In genomic region chrX:41664307-41665299, GRCh38 we compare ENCODE assay signal across 9 cellular contexts. TPM values are rescaled to one million over a fixed set of nuclear protein-coding genes. Genes with fewer than 3 reads are reported as not detected.
DNase-seq lines count a peak whose midpoint lies in the region; ATAC-seq and TF ChIP-seq lines count a peak whose summit lies in the region.
"Had no signal": no experiment of that assay in that cellular context is flagged by ENCODE, and none has a peak within 500 bp of the region (broad histone marks: within the 10 kb centered on the region; RNA-seq: fewer than 3 reads in every experiment).

No MANE protein-coding gene starts in this region.

- H3K9me3 Mint-ChIP-seq in CD14-positive monocyte: peaks cover 0 to 3% (median 0%) of the 10 kb centered on the region in 7 donors

- peaks cover 0 to 4% of the 10 kb centered on the region in 2 experiments for H3K27me3 ChIP-seq in mesenchymal stem cell (ENCODE audit: control insufficient read depth in 1 of 2, insufficient read depth in 1 of 2, low read length in 2 of 2)
- H3K27me3 ChIP-seq in trophoblast cell (ENCODE audit: insufficient read depth, low read length): no peaks in the 10 kb centered on the region
- H3K27me3 ChIP-seq: esophagus muscularis mucosa had no signal

- H3K4me2 ChIP-seq in mesenchymal stem cell (ENCODE audit: low read length, poor library complexity, severe bottlenecking) (no peak overlapping the region), trophoblast cell (ENCODE audit: low read length) (no peak overlapping the region)

- no peaks in the 10 kb centered on the region for H3K79me2 ChIP-seq in trophoblast cell (ENCODE audit: control insufficient read depth, insufficient read depth, low read length, poor library complexity)

- no peak overlapping the region for H4K8ac ChIP-seq in mesenchymal stem cell (ENCODE audit: low read length)
- no peak overlapping the region for H4K8ac ChIP-seq in trophoblast cell (ENCODE audit: low read depth, low read length)

- no peak overlapping the region for H2BK120ac ChIP-seq in mesenchymal stem cell (ENCODE audit: low read depth, low read length)
- no peak overlapping the region for H2BK120ac ChIP-seq in trophoblast cell (ENCODE audit: insufficient read depth, low read length, poor library complexity)

- H4K12ac ChIP-seq in trophoblast cell (ENCODE audit: low read depth, low read length): no peak overlapping the region

- TF ChIP-seq CTCF in CD14-positive monocyte (IDR thresholded peaks at IDR 0.05): no peak

- intact Hi-C loops in CD14-positive monocyte (cut with micrococcal nuclease): no loop called here

- WGBS in mesenchymal stem cell: no CpG with 5 or more reads among the region's 3 CpGs
- no CpG with 5 or more reads among the region's 3 CpGs for WGBS in trophoblast cell (ENCODE audit: extremely low coverage, insufficient coverage, insufficient read length)

- H3K9me3 ChIP-seq in mesenchymal stem cell (ENCODE audit: control insufficient read depth, low read length): no peaks in the 10 kb centered on the region
- H3K9me3 ChIP-seq in trophoblast cell (ENCODE audit: insufficient read depth, low read depth, low read length): no peaks in the 10 kb centered on the region
- H3K9me3 ChIP-seq: esophagus muscularis mucosa had no signal

- H3K36me3 Mint-ChIP-seq in CD14-positive monocyte: peaks cover 6 to 10% of the 10 kb centered on the region in 2 donors

- H3K18ac ChIP-seq in mesenchymal stem cell (ENCODE audit: low read depth in 1 of 2, low read length in 2 of 2) (no peak overlapping the region), trophoblast cell (ENCODE audit: low read length) (no peak overlapping the region)

- H3K14ac ChIP-seq in mesenchymal stem cell (ENCODE audit: low read length in 2 of 2): no peak overlapping the region
- H3K14ac ChIP-seq in trophoblast cell (ENCODE audit: low read length): no peak overlapping the region

- H3K36me3 ChIP-seq in mesenchymal stem cell (ENCODE audit: control insufficient read depth in 1 of 2, insufficient read depth in 2 of 2, low read depth in 1 of 2, low read length in 2 of 2): peaks cover 2 to 3% of the 10 kb centered on the region in 2 experiments
- peaks cover 0 to 2% of the 10 kb centered on the region in 2 experiments for H3K36me3 ChIP-seq in trophoblast cell (ENCODE audit: control insufficient read depth in 1 of 2, insufficient read depth in 2 of 2, low read length in 2 of 2)

- no peak overlapping the region for H2AFZ ChIP-seq in mesenchymal stem cell (ENCODE audit: low read depth, low read length)
- no peak overlapping the region for H2AFZ ChIP-seq in trophoblast cell (ENCODE audit: insufficient read depth, low read length, poor library complexity)

- H3K9ac ChIP-seq in mesenchymal stem cell (ENCODE audit: low read length) (peak overlapping the region; percentile 19), trophoblast cell (ENCODE audit: low read length) (no peak overlapping the region)

- no peak overlapping the region for H3K27ac Mint-ChIP-seq in CD14-positive monocyte

- H3K4me3 ChIP-seq in mesenchymal stem cell (ENCODE audit: insufficient read depth in 1 of 2, low read depth in 1 of 2, low read length in 2 of 2) (no peak overlapping the region), trophoblast cell (ENCODE audit: low read depth, low read length) (no peak overlapping the region)
- H3K4me3 ChIP-seq: esophagus muscularis mucosa had no signal

- H2AK5ac ChIP-seq in mesenchymal stem cell (ENCODE audit: low read length, severe bottlenecking): no peak overlapping the region
- no peak overlapping the region for H2AK5ac ChIP-seq in trophoblast cell (ENCODE audit: low read length)

- H2BK5ac ChIP-seq in mesenchymal stem cell (ENCODE audit: low read depth, low read length, poor library complexity, severe bottlenecking) (no peak overlapping the region), trophoblast cell (ENCODE audit: low read depth, low read length, poor library complexity) (no peak overlapping the region)

- peaks cover 22% of the 10 kb centered on the region for H3K4me1 Mint-ChIP-seq in CD14-positive monocyte

- peaks cover 0 to 4% (median 0%) of the 10 kb centered on the region in 3 donors for H3K27me3 Mint-ChIP-seq in CD14-positive monocyte (ENCODE audit: low read depth in 3 of 3)

- ATAC-seq in GM18907 (IDR thresholded peaks at IDR 0.05; ENCODE audit: unreplicated experiment) (peak; percentile 88), GM21529 (IDR thresholded peaks at IDR 0.05; ENCODE audit: unreplicated experiment) (peak; percentile 93), HG03469 (IDR thresholded peaks at IDR 0.05; ENCODE audit: unreplicated experiment) (peak; percentile 70)

- H2BK12ac ChIP-seq in mesenchymal stem cell (ENCODE audit: low read length in 2 of 2) (no peak overlapping the region), trophoblast cell (ENCODE audit: low read length) (no peak overlapping the region)

- H3K4ac ChIP-seq in mesenchymal stem cell (ENCODE audit: low read depth in 1 of 2, low read length in 2 of 2) (no peak overlapping the region), trophoblast cell (ENCODE audit: low read depth, low read length) (no peak overlapping the region)

- H3K4me1 ChIP-seq in mesenchymal stem cell (ENCODE audit: control insufficient read depth, insufficient read depth, low read depth, low read length): peaks cover 2% of the 10 kb centered on the region
- H3K4me1 ChIP-seq in trophoblast cell (ENCODE audit: control insufficient read depth in 1 of 2, insufficient read depth in 2 of 2, low read length in 2 of 2): no peaks in the 10 kb centered on the region

- DNase-seq in mesenchymal stem cell (peak; percentile 23), NAMALWA (ENCODE audit: low spot score) (no peak), trophoblast cell (no peak), CD14-positive monocyte (ENCODE audit: low spot score) (no peak)
- DNase-seq: NCI-H226 had no signal

- H3K4me3 Mint-ChIP-seq in CD14-positive monocyte: no peak overlapping the region

- H3K79me1 ChIP-seq in mesenchymal stem cell (replicated peaks; ENCODE audit: low read length, poor library complexity, severe bottlenecking) (peaks cover 3% of the 10 kb centered on the region), trophoblast cell (ENCODE audit: low read length) (no peaks in the 10 kb centered on the region)

- no peak overlapping the region for H3K23ac ChIP-seq in mesenchymal stem cell (ENCODE audit: low read length in 2 of 2)
- no peak overlapping the region for H3K23ac ChIP-seq in trophoblast cell (ENCODE audit: low read length)

- H2BK15ac ChIP-seq in mesenchymal stem cell (ENCODE audit: low read depth, poor library complexity, severe bottlenecking): no peak overlapping the region

- H3K27ac ChIP-seq in mesenchymal stem cell (ENCODE audit: low read length, poor library complexity, severe bottlenecking) (peak overlapping the region; percentile 81), trophoblast cell (ENCODE audit: low read depth, low read length) (no peak overlapping the region)
- H3K27ac ChIP-seq: esophagus muscularis mucosa had no signal

- H4K91ac ChIP-seq in mesenchymal stem cell (ENCODE audit: low read length) (no peak overlapping the region), trophoblast cell (ENCODE audit: low read depth, low read length) (no peak overlapping the region)

RNA-seq across cellular contexts. Expression of gene GPR34, which starts 24.2 kb away (rescaled TPM):
- polyA plus RNA-seq in mesenchymal stem cell (2013, experiment 1 of 2): not detected
- not detected for polyA plus RNA-seq in mesenchymal stem cell (2013, experiment 2 of 2)
- not detected in 2 replicates for polyA plus RNA-seq in trophoblast cell (2013)
- 10 to 100 TPM; 14.8 to 20.3 TPM for polyA plus RNA-seq in CD14-positive monocyte

RNA-seq across cellular contexts. Expression of gene GPR82, which starts 59.4 kb away (rescaled TPM):
- polyA plus RNA-seq in mesenchymal stem cell (2013, experiment 1 of 2): not detected
- not detected for polyA plus RNA-seq in mesenchymal stem cell (2013, experiment 2 of 2)
- not detected in 2 replicates for polyA plus RNA-seq in trophoblast cell (2013)
- 1 to 10 TPM in 1 of 2 donors, under 1 TPM in 1; 0.67 to 2.0 TPM for polyA plus RNA-seq in CD14-positive monocyte
